Comparison of ENCODE assay signal across 30 cellular contexts in the genomic region with DNA sequence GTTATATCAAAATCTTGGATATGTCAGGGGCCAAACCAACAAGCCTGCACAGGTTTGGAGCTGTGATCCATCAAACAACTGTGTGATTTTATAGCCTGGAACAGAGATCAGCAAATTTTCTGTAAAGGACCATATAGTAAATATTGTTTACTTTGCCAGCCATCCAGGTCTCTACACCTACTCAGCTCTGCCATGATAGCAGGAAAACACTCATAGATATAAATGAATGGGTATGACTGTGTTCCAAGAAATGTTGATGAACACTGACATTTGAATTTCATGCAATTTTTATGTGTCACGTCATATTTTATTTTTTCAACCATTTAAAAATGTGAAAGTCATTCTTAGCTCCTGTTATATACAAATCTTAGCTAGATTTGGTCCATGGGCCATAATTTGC. TPM values are rescaled to one million over a fixed set of nuclear protein-coding genes. Genes with fewer than 3 reads are reported as not detected.
"Had no signal": no experiment of that assay in that cellular context is flagged by ENCODE, and none has a peak within 500 bp of the region (broad histone marks: within the 10 kb centered on the region; RNA-seq: fewer than 3 reads in every experiment).

No MANE protein-coding gene starts in this region.

- DNase-seq: effector CD4-positive, alpha-beta T cell; endodermal cell; gastrocnemius medialis; heart right ventricle; hypothalamus; kidney glomerular epithelial cell; naive thymus-derived CD4-positive, alpha-beta T cell; nephron progenitor cell; sigmoid colon; stimulated activated CD4-positive, alpha-beta T cell treated with anti-CD3 and anti-CD28 coated beads, Interleukin-2, amount 100 ng/mL, for 48 hours; stimulated activated CD8-positive, alpha-beta memory T cell treated with anti-CD3 and anti-CD28 coated beads, Interleukin-4, amount 100 ng/mL, for 48 hours; tibial artery; upper lobe of left lung; uterus had no signal

- H3K27ac ChIP-seq: coronary artery, gastrocnemius medialis, heart right ventricle, right atrium auricular region, sigmoid colon, tibial artery, upper lobe of left lung, uterus had no signal

- H3K27me3 ChIP-seq: gastrocnemius medialis, heart right ventricle, right atrium auricular region, sigmoid colon, tibial artery, upper lobe of left lung, uterus had no signal

- H3K4me2 ChIP-seq: smooth muscle cell had no signal

- ATAC-seq: heart right ventricle; naive thymus-derived CD4-positive, alpha-beta T cell; stimulated activated memory B cell treated with anti-CD40 and anti-IgM and Interleukin-4, amounts not matched to agents 10 μg/mL and 1 μg/mL and 100 μg/mL, for 72 hours had no signal

- H3K4me3 Mint-ChIP-seq: endodermal cell; naive thymus-derived CD4-positive, alpha-beta T cell; nephron progenitor cell; stimulated activated memory B cell treated with anti-CD40 and anti-IgM and Interleukin-4, amounts not matched to agents 10 μg/mL and 1 μg/mL and 100 μg/mL, for 72 hours; stimulated activated naive CD8-positive, alpha-beta T cell treated with anti-CD3 and anti-CD28 coated beads, Interleukin-15, Interleukin-2, amounts not matched to agents 100 ng/mL and 50 ng/mL, for 24 hours had no signal

- H3K4me1 ChIP-seq: uterus had no signal

- H3K4me3 ChIP-seq: coronary artery, gastrocnemius medialis, heart right ventricle, right atrium auricular region, sigmoid colon, smooth muscle cell, tibial artery, upper lobe of left lung, uterus had no signal

- H3K27ac Mint-ChIP-seq: naive thymus-derived CD4-positive, alpha-beta T cell; nephron progenitor cell; stimulated activated memory B cell treated with anti-CD40 and anti-IgM and Interleukin-4, amounts not matched to agents 10 μg/mL and 1 μg/mL and 100 μg/mL, for 72 hours; stimulated activated naive CD8-positive, alpha-beta T cell treated with anti-CD3 and anti-CD28 coated beads, Interleukin-15, Interleukin-2, amounts not matched to agents 100 ng/mL and 50 ng/mL, for 24 hours had no signal

- H3K36me3 ChIP-seq: gastrocnemius medialis, right atrium auricular region, sigmoid colon, tibial artery, upper lobe of left lung, uterus had no signal

- H3K9me3 ChIP-seq: gastrocnemius medialis, heart right ventricle, right atrium auricular region, sigmoid colon, tibial artery, upper lobe of left lung, uterus had no signal

- H3K9me3 Mint-ChIP-seq: endodermal cell; naive thymus-derived CD4-positive, alpha-beta T cell; nephron progenitor cell; stimulated activated memory B cell treated with anti-CD40 and anti-IgM and Interleukin-4, amounts not matched to agents 10 μg/mL and 1 μg/mL and 100 μg/mL, for 72 hours; stimulated activated naive CD8-positive, alpha-beta T cell treated with anti-CD3 and anti-CD28 coated beads, Interleukin-15, Interleukin-2, amounts not matched to agents 100 ng/mL and 50 ng/mL, for 24 hours had no signal

- H3K27me3 Mint-ChIP-seq: naive thymus-derived CD4-positive, alpha-beta T cell; stimulated activated memory B cell treated with anti-CD40 and anti-IgM and Interleukin-4, amounts not matched to agents 10 μg/mL and 1 μg/mL and 100 μg/mL, for 72 hours; stimulated activated naive CD8-positive, alpha-beta T cell treated with anti-CD3 and anti-CD28 coated beads, Interleukin-15, Interleukin-2, amounts not matched to agents 100 ng/mL and 50 ng/mL, for 24 hours had no signal

RNA-seq across cellular contexts. Expression of gene SCAANT1, which starts 42.3 kb away (rescaled TPM):
- total RNA-seq: dermis microvascular lymphatic vessel endothelial cell; endodermal cell; endothelial cell of umbilical vein; gastrocnemius medialis; heart right ventricle; liver; lung microvascular endothelial cell; mesenteric fat pad; mononuclear cell; naive thymus-derived CD4-positive, alpha-beta T cell; omental fat pad; pulmonary artery endothelial cell; right atrium auricular region; sigmoid colon; smooth muscle cell; temporal lobe; upper lobe of left lung; uterus had no signal
- polyA plus RNA-seq: endothelial cell of umbilical vein; esophagus; fibroblast of lung; heart right ventricle; liver; naive thymus-derived CD4-positive, alpha-beta T cell; sigmoid colon; smooth muscle cell had no signal

RNA-seq across cellular contexts. Expression of gene C3orf49, which starts 50.8 kb away (rescaled TPM):
- total RNA-seq: dermis microvascular lymphatic vessel endothelial cell; endodermal cell; endothelial cell of umbilical vein; fibroblast of lung; gastrocnemius medialis; heart right ventricle; liver; lung microvascular endothelial cell; mesenteric fat pad; mononuclear cell; naive thymus-derived CD4-positive, alpha-beta T cell; omental fat pad; pulmonary artery endothelial cell; right atrium auricular region; sigmoid colon; smooth muscle cell; temporal lobe; upper lobe of left lung; uterus had no signal
- polyA plus RNA-seq: endothelial cell of umbilical vein; esophagus; fibroblast of lung; heart right ventricle; naive thymus-derived CD4-positive, alpha-beta T cell; sigmoid colon; smooth muscle cell had no signal
